11 cellular contexts compared by ENCODE assay signal in genomic region chr17:43556292-43556691, GRCh38. TPM values are rescaled to one million over a fixed set of nuclear protein-coding genes. Genes with fewer than 3 reads are reported as not detected.
DNase-seq lines count a peak whose midpoint lies in the region; ATAC-seq and TF ChIP-seq lines count a peak whose summit lies in the region.
"Had no signal": no experiment of that assay in that cellular context is flagged by ENCODE, and none has a peak within 500 bp of the region (broad histone marks: within the 10 kb centered on the region; RNA-seq: fewer than 3 reads in every experiment).

No MANE protein-coding gene starts in this region.

- TF ChIP-seq CTCF in right atrium auricular region (IDR thresholded peaks at IDR 0.05), result no peak
- TF ChIP-seq CTCF in upper lobe of right lung (IDR thresholded peaks at IDR 0.05), result no peak

- DNase-seq in Right ventricle myocardium superior (no peak), right atrium auricular region (ENCODE audit: low spot score) (no peak), SKM-1 (lab: John Stamatoyannopoulos, UW; ENCODE audit: unreplicated experiment) (peak; percentile 57), iris pigment epithelial cell (ENCODE audit: low read depth) (peak; percentile 34), upper lobe of right lung (peak; percentile 66), amniotic stem cell (lab: John Stamatoyannopoulos, UW) (no peak), NCI-H1417 (lab: John Stamatoyannopoulos, UW) (no peak)
- DNase-seq: C1 segment of cervical spinal cord, NCI-H1105 treated with DMSO at 0.1 percent for 48 hours had no signal

- intact Hi-C loops in Right ventricle myocardium superior (cut with DNase I) (no loop called here), upper lobe of right lung (cut with DNase I) (no loop called here)

- H3K4me3 ChIP-seq in right atrium auricular region (no peak overlapping the region), upper lobe of right lung (no peak overlapping the region)

- no peaks in the 10 kb centered on the region for H3K4me1 ChIP-seq in right atrium auricular region
- peaks cover 20% of the 10 kb centered on the region for H3K4me1 ChIP-seq in upper lobe of right lung

- H3K27me3 ChIP-seq in right atrium auricular region (no peaks in the 10 kb centered on the region), upper lobe of right lung (no peaks in the 10 kb centered on the region)

- H3K9me3 ChIP-seq in right atrium auricular region (no peaks in the 10 kb centered on the region), upper lobe of right lung (no peaks in the 10 kb centered on the region)

- H3K27ac ChIP-seq in right atrium auricular region, result no peak overlapping the region
- no peak overlapping the region for H3K27ac ChIP-seq in upper lobe of right lung

- H3K36me3 ChIP-seq in right atrium auricular region (no peaks in the 10 kb centered on the region), upper lobe of right lung (no peaks in the 10 kb centered on the region)

- ATAC-seq in Right ventricle myocardium superior (ENCODE audit: poor library complexity) (peak; percentile 30), upper lobe of right lung (peak; percentile 90), GM19452 (IDR thresholded peaks at IDR 0.05; ENCODE audit: unreplicated experiment) (no peak)
- ATAC-seq: WTC11 had no signal

RNA-seq across cellular contexts. Expression of gene ETV4, which starts 10.2 kb away (rescaled TPM):
- total RNA-seq in Right ventricle myocardium superior (0.24 TPM), right atrium auricular region (1 to 10 TPM; 3.1 to 5.0 TPM), upper lobe of right lung (4.0 TPM)

Comparison
In these comparisons a context has a peak if more than half of its experiments do, and no peak if none do; other contexts are left out.
1. DNase-seq: peak in SKM-1 (single experiment), iris pigment epithelial cell (single experiment) and upper lobe of right lung (single experiment); none in Right ventricle myocardium superior (single experiment), right atrium auricular region (single experiment), amniotic stem cell (single experiment) and NCI-H1417 (0 of 3).